ENCODE assay signal across 4 cellular contexts in genomic region chr1:150864200-150864599, GRCh38. TPM values are rescaled to one million over a fixed set of nuclear protein-coding genes. Genes with fewer than 3 reads are reported as not detected.
"Had no signal": no experiment of that assay in that cellular context is flagged by ENCODE, and none has a peak within 500 bp of the region (broad histone marks: within the 10 kb centered on the region; RNA-seq: fewer than 3 reads in every experiment).

No MANE protein-coding gene starts in this region.

RNA-seq across cellular contexts. Expression of gene CTXND2, which starts 22.7 kb away (rescaled TPM):
- total RNA-seq: HT-29, HT1080, IMR-90 had no signal
- polyA plus RNA-seq: IgD-negative memory B cell, IMR-90 had no signal
